In genomic region chr1:39204441-39205081, GRCh38 we compare ENCODE assay signal across 1 cellular context.
TF ChIP-seq lines count a peak whose summit lies in the region.

TSS of gene MACF1 (plus strand) at chr1:39204695. CDS start at chr1:39205023, 328 bp downstream.

TF ChIP-seq in K562, 482 proteins besides CTCF, POLR2A, EP300 and RAD21 (continued from another document):
- no peak for TF ChIP-seq NR2C1 (IDR thresholded peaks at IDR 0.05)
- 0 out of 2 replicates have a peak, but pooled peaks have one; percentile 13 for TF ChIP-seq NR2C1 (tag; IDR thresholded peaks at IDR 0.05)
- TF ChIP-seq SMAD4 (CRISPR knock-in tag; conservative IDR thresholded peaks at IDR 0.05) = peak; percentile 29
- TF ChIP-seq FOXK2 (conservative IDR thresholded peaks at IDR 0.05 in 1 of 2, IDR thresholded peaks at IDR 0.05 in 1 of 2; ENCODE audit: low read depth in 2 of 2) = 0 out of 4 replicates have a peak, but pooled peaks of 1 of the 2 experiments have one; percentile 16
- no peak for TF ChIP-seq ZC3H11A (IDR thresholded peaks at IDR 0.05; ENCODE audit: low read depth, low read length)
- 0 out of 2 replicates have a peak, but pooled peaks have one; percentile 42 for TF ChIP-seq GATA2 (CRISPR knock-in tag; IDR thresholded peaks at IDR 0.05)
- TF ChIP-seq RCOR1 (IDR thresholded peaks at IDR 0.05; ENCODE audit: borderline replicate concordance in 1 of 2, low read depth in 2 of 2, low read length in 2 of 2) = peak in 1 of 2 experiments; percentile 93; a peak in 2 of 4 replicates
- TF ChIP-seq E2F5 (CRISPR knock-in tag; IDR thresholded peaks at IDR 0.05) = no peak
- peak; percentile 48 for TF ChIP-seq TAF9B (IDR thresholded peaks at IDR 0.05; ENCODE audit: partially characterized antibody)
- 0 out of 2 replicates have a peak, but pooled peaks have one; percentile 41 for TF ChIP-seq ATF6 (CRISPR knock-in tag; IDR thresholded peaks at IDR 0.05)
- peak; percentile 76 for TF ChIP-seq ATF7 (IDR thresholded peaks at IDR 0.05)
- peak; percentile 67 for TF ChIP-seq DPF2 (IDR thresholded peaks at IDR 0.05)
- no peak for TF ChIP-seq MBD1 (CRISPR knock-in tag; IDR thresholded peaks at IDR 0.05)
- TF ChIP-seq ARID1B (IDR thresholded peaks at IDR 0.05) = peak; percentile 72
- 0 out of 2 replicates have a peak, but pooled peaks have one; percentile 62 for TF ChIP-seq MTA3 (IDR thresholded peaks at IDR 0.05; ENCODE audit: borderline replicate concordance)
- peak; percentile 84 for TF ChIP-seq TAF1 (IDR thresholded peaks at IDR 0.05; ENCODE audit: control insufficient read depth, extremely low read depth, insufficient read depth, low read length, severe bottlenecking)
- TF ChIP-seq AFF1 (IDR thresholded peaks at IDR 0.05; ENCODE audit: low read depth in 1 of 2, partially characterized antibody in 2 of 2) = peak in 1 of 2 experiments; percentile 57
- TF ChIP-seq NFYB (IDR thresholded peaks at IDR 0.05; ENCODE audit: extremely low read depth, insufficient read length) = no peak
- 0 out of 2 replicates have a peak, but pooled peaks have one; percentile 24 for TF ChIP-seq ARID4B (CRISPR knock-in tag; IDR thresholded peaks at IDR 0.05)
- TF ChIP-seq HES1 (IDR thresholded peaks at IDR 0.05; ENCODE audit: low read depth) = 0 out of 2 replicates have a peak, but pooled peaks have one; percentile 34
- TF ChIP-seq POLR2B (IDR thresholded peaks at IDR 0.05; ENCODE audit: low read depth, partially characterized antibody) = no peak
- TF ChIP-seq GTF2E2 (tag; IDR thresholded peaks at IDR 0.05) = peak; percentile 73; the same call in 1 of the 2 replicates
- peak; percentile 54 for TF ChIP-seq HMBOX1 (IDR thresholded peaks at IDR 0.05)
- 0 out of 2 replicates have a peak, but pooled peaks have one; percentile 88 for TF ChIP-seq LCOR (CRISPR knock-in tag; IDR thresholded peaks at IDR 0.05)
- TF ChIP-seq RBM34 (IDR thresholded peaks at IDR 0.05; ENCODE audit: borderline replicate concordance, insufficient read depth, low read length) = no peak
- TF ChIP-seq UBTF (IDR thresholded peaks at IDR 0.05; ENCODE audit: borderline replicate concordance in 1 of 2, low read depth in 2 of 2, low read length in 2 of 2) = 0 out of 4 replicates have a peak, but pooled peaks of 1 of the 2 experiments have one; percentile 13
- TF ChIP-seq CBFA2T3 (IDR thresholded peaks at IDR 0.05) = peak; percentile 68
- TF ChIP-seq L3MBTL2 (IDR thresholded peaks at IDR 0.05) = peak; percentile 18; the same call in 1 of the 2 replicates
- 0 out of 2 replicates have a peak, but pooled peaks have one; percentile 11 for TF ChIP-seq FOXM1 (IDR thresholded peaks at IDR 0.05; ENCODE audit: low read depth)
- no peak for TF ChIP-seq FOXM1 (CRISPR knock-in tag; IDR thresholded peaks at IDR 0.05; ENCODE audit: low read depth)
- TF ChIP-seq KDM1A (IDR thresholded peaks at IDR 0.05) = peak; percentile 67 to 89; a peak in 3 of 4 replicates
- no peak for TF ChIP-seq ZSCAN29 (IDR thresholded peaks at IDR 0.05)
- TF ChIP-seq E2F8 (IDR thresholded peaks at IDR 0.05; ENCODE audit: low read depth, partially characterized antibody) = peak; percentile 55
- peak; percentile 87; the same call in 1 of the 2 replicates for TF ChIP-seq MEF2A (IDR thresholded peaks at IDR 0.05; ENCODE audit: control insufficient read depth, low read depth, low read length)
